Comparison of ENCODE assay signal across 1 cellular context in genomic region chr17:17572010-17572785, GRCh38.
A peak's percentile ranks its signal among the peaks of the same experiment; 100 is the strongest.
TF ChIP-seq lines count a peak whose summit lies in the region.

No MANE protein-coding gene starts in this region.

TF ChIP-seq in HepG2, 621 proteins besides CTCF, POLR2A, EP300 and RAD21 (continued from another document):
- no peak; the same call in 1 of the 2 replicates for TF ChIP-seq MEIS2 (CRISPR knock-in tag; IDR thresholded peaks at IDR 0.05)
- TF ChIP-seq POGK (CRISPR knock-in tag; conservative IDR thresholded peaks at IDR 0.05): no peak
- TF ChIP-seq HDAC1 (CRISPR knock-in tag; IDR thresholded peaks at IDR 0.05): peak; percentile 40; the same call in 1 of the 2 replicates
- TF ChIP-seq ETV5 (CRISPR knock-in tag; IDR thresholded peaks at IDR 0.05; ENCODE audit: borderline replicate concordance): no peak
- no peak for TF ChIP-seq ZHX1 (CRISPR knock-in tag; IDR thresholded peaks at IDR 0.05; ENCODE audit: low read depth)
- 0 out of 2 replicates have a peak, but pooled peaks have one; percentile 34 for TF ChIP-seq ZNF143 (CRISPR knock-in tag; IDR thresholded peaks at IDR 0.05)
- TF ChIP-seq MTERF4 (CRISPR knock-in tag; IDR thresholded peaks at IDR 0.05): 0 out of 2 replicates have a peak, but pooled peaks have one; percentile 53
- no peak for TF ChIP-seq ZNF605 (CRISPR knock-in tag; IDR thresholded peaks at IDR 0.05)
- TF ChIP-seq ZSCAN25 (CRISPR knock-in tag; IDR thresholded peaks at IDR 0.05): peak; percentile 56; the same call in 1 of the 2 replicates
- TF ChIP-seq POLR2AphosphoS5 (IDR thresholded peaks at IDR 0.05; ENCODE audit: low read depth, low read length): peak; percentile 0; the same call in 1 of the 2 replicates
- TF ChIP-seq, protein P1, sequence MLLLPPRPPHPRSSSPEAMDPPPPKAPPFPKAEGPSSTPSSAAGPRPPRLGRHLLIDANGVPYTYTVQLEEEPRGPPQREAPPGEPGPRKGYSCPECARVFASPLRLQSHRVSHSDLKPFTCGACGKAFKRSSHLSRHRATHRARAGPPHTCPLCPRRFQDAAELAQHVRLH (CRISPR knock-in tag; IDR thresholded peaks at IDR 0.05; ENCODE audit: borderline replicate concordance, low read depth): peak; percentile 75; the same call in 1 of the 2 replicates
- TF ChIP-seq, protein P2, sequence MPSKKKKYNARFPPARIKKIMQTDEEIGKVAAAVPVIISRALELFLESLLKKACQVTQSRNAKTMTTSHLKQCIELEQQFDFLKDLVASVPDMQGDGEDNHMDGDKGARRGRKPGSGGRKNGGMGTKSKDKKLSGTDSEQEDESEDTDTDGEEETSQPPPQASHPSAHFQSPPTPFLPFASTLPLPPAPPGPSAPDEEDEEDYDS (CRISPR knock-in tag; IDR thresholded peaks at IDR 0.05): no peak
- no peak for TF ChIP-seq ZNF577 (CRISPR knock-in tag; IDR thresholded peaks at IDR 0.05; ENCODE audit: borderline replicate concordance, low read depth)
- TF ChIP-seq, protein P3, sequence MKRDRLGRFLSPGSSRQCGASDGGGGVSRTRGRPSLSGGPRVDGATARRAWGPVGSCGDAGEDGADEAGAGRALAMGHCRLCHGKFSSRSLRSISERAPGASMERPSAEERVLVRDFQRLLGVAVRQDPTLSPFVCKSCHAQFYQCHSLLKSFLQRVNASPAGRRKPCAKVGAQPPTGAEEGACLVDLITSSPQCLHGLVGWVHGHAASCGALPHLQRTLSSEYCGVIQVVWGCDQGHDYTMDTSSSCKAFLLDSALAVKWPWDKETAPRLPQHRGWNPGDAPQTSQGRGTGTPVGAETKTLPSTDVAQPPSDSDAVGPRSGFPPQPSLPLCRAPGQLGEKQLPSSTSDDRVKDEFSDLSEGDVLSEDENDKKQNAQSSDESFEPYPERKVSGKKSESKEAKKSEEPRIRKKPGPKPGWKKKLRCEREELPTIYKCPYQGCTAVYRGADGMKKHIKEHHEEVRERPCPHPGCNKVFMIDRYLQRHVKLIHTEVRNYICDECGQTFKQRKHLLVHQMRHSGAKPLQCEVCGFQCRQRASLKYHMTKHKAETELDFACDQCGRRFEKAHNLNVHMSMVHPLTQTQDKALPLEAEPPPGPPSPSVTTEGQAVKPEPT (CRISPR knock-in tag; IDR thresholded peaks at IDR 0.05; ENCODE audit: low read depth): no peak
- TF ChIP-seq TBP (CRISPR knock-in tag; IDR thresholded peaks at IDR 0.05): no peak
- TF ChIP-seq ZNF543 (CRISPR knock-in tag; IDR thresholded peaks at IDR 0.05): no peak
- no peak for TF ChIP-seq ZNF382 (CRISPR knock-in tag; IDR thresholded peaks at IDR 0.05; ENCODE audit: borderline replicate concordance)
- 0 out of 2 replicates have a peak, but pooled peaks have one; percentile 30 for TF ChIP-seq ZNF335 (CRISPR knock-in tag; IDR thresholded peaks at IDR 0.05)
- no peak for TF ChIP-seq TRIM24 (CRISPR knock-in tag; IDR thresholded peaks at IDR 0.05)
- no peak for TF ChIP-seq CCDC6 (CRISPR knock-in tag; IDR thresholded peaks at IDR 0.05)
- TF ChIP-seq ZNF24 (IDR thresholded peaks at IDR 0.05): 0 out of 2 replicates have a peak, but pooled peaks have one; percentile 34
- peak; percentile 42; the same call in 1 of the 2 replicates for TF ChIP-seq THAP9 (CRISPR knock-in tag; IDR thresholded peaks at IDR 0.05; ENCODE audit: borderline replicate concordance)
- TF ChIP-seq ZNF280D (CRISPR knock-in tag; IDR thresholded peaks at IDR 0.05): peak; percentile 62; the same call in 1 of the 2 replicates
- no peak for TF ChIP-seq DZIP1 (CRISPR knock-in tag; IDR thresholded peaks at IDR 0.05)
- no peak for TF ChIP-seq SNAI1 (CRISPR knock-in tag; IDR thresholded peaks at IDR 0.05; ENCODE audit: borderline replicate concordance)
